In genomic region chr13:99968521-99969367, GRCh38 we compare ENCODE assay signal across 9 cellular contexts. TPM values are rescaled to one million over a fixed set of nuclear protein-coding genes. Genes with fewer than 3 reads are reported as not detected.
DNase-seq lines count a peak whose midpoint lies in the region; ATAC-seq and TF ChIP-seq lines count a peak whose summit lies in the region.
"Had no signal": no experiment of that assay in that cellular context is flagged by ENCODE, and none has a peak within 500 bp of the region (broad histone marks: within the 10 kb centered on the region; RNA-seq: fewer than 3 reads in every experiment).

No MANE protein-coding gene starts in this region.

- peaks cover 33 to 47% (median 39%) of the 10 kb centered on the region in 4 donors for H3K4me1 ChIP-seq in esophagus muscularis mucosa
- H3K4me1 ChIP-seq in rectal smooth muscle tissue (ENCODE audit: control insufficient read depth, insufficient read depth, low read length): no peaks in the 10 kb centered on the region

- DNase-seq in GM03348 (ENCODE audit: low spot score) (peak; percentile 55), RKO (ENCODE audit: low spot score) (peak; percentile 18), esophagus muscularis mucosa (ENCODE audit: extremely low spot score) (no peak), LoVo (ENCODE audit: low spot score) (no peak), SW 1271 (lab: John Stamatoyannopoulos, UW) (no peak), amniotic stem cell (lab: John Stamatoyannopoulos, UW) (no peak)

- TF ChIP-seq POLR2A in esophagus muscularis mucosa (IDR thresholded peaks at IDR 0.05; ENCODE audit: low read depth): no peak

- intact Hi-C loops in esophagus muscularis mucosa (cut with DNase I): no loop called here

- no peaks in the 10 kb centered on the region for H3K9me3 ChIP-seq in esophagus muscularis mucosa

- no peak for ATAC-seq in GM18867 (IDR thresholded peaks at IDR 0.05; ENCODE audit: unreplicated experiment)

- H3K27me3 ChIP-seq in esophagus muscularis mucosa (peaks cover 30 to 100% (median 73%) of the 10 kb centered on the region in 4 donors), rectal smooth muscle tissue (ENCODE audit: control insufficient read depth, insufficient read depth, low read length) (peaks cover 55% of the 10 kb centered on the region)

- no peak overlapping the region for H3K9ac ChIP-seq in rectal smooth muscle tissue (ENCODE audit: low read length)

- H3K36me3 ChIP-seq in esophagus muscularis mucosa: no peaks in the 10 kb centered on the region
- H3K36me3 ChIP-seq in rectal smooth muscle tissue (ENCODE audit: control insufficient read depth, insufficient read depth, low read length): no peaks in the 10 kb centered on the region

- TF ChIP-seq EP300 in esophagus muscularis mucosa (IDR thresholded peaks at IDR 0.05): no peak

- no peak for TF ChIP-seq CTCF in esophagus muscularis mucosa (IDR thresholded peaks at IDR 0.05)

- H3K27ac ChIP-seq in esophagus muscularis mucosa (replicated peaks in 1 of 4) (no peak overlapping the region), rectal smooth muscle tissue (ENCODE audit: low read depth, low read length) (no peak overlapping the region)

- H3K4me3 ChIP-seq in esophagus muscularis mucosa (peak overlapping the region; percentile 41 to 47 (median 45)), rectal smooth muscle tissue (ENCODE audit: low read length) (peak overlapping the region; percentile 21)
- H3K4me3 ChIP-seq: lung had no signal

- WGBS in esophagus muscularis mucosa: 5% methylated on average over 10 of the region's 73 CpGs

RNA-seq across cellular contexts. Expression of gene ZIC5, which starts 2.8 kb away (rescaled TPM):
- not detected for total RNA-seq in esophagus muscularis mucosa
- total RNA-seq: lung had no signal

RNA-seq across cellular contexts. Expression of gene ZIC2, which starts 12.8 kb away (rescaled TPM):
- not detected for total RNA-seq in esophagus muscularis mucosa

Comparison
In these comparisons a context has a peak if more than half of its experiments do, and no peak if none do; other contexts are left out.
1. DNase-seq: peak in GM03348 (single experiment) and RKO (single experiment); none in esophagus muscularis mucosa (single experiment), LoVo (single experiment), SW 1271 (0 of 2) and amniotic stem cell (single experiment).